ENCODE assay signal across 1 cellular context in the genomic region with DNA sequence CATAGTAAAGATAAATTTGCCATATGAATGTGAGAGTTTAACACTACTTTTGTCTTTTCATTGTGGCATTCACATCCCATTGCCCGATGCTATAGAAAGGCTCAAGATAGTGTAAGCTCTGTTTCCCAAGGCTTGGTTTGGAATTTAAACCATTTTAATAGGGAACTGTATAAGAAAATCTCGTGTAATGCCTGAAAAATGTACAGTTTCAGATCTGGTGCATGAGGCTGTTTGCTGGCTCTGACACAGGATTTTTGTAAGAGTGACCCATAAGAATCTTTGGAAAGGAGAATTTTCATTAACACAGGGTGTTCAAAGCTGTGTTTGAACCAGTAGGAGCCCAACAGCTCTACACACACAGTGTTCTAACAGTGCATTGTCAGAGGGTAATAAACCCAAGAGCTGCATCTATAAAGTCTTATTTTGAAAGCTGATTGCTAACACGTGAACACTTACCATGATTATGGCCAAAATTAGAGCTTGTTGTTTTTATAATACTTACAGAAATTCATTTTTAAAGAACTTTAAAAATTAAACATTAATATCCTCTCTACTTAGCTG.
TF ChIP-seq lines count a peak whose summit lies in the region.

No MANE protein-coding gene starts in this region.

TF ChIP-seq in IMR-90, 13 proteins besides CTCF, POLR2A, EP300 and RAD21 (continued from another document):
- TF ChIP-seq BHLHE40 (IDR thresholded peaks at IDR 0.05; ENCODE audit: low read depth, low read length) (no peak), NFE2L2 (IDR thresholded peaks at IDR 0.05; ENCODE audit: low read depth, low read length) (no peak), CHD1 (IDR thresholded peaks at IDR 0.05; ENCODE audit: low read depth, low read length) (no peak), CEBPB (IDR thresholded peaks at IDR 0.05; ENCODE audit: low read depth, low read length) (no peak), RFX5 (IDR thresholded peaks at IDR 0.05; ENCODE audit: low read depth, low read length) (no peak)
- TF ChIP-seq, protein P1, sequence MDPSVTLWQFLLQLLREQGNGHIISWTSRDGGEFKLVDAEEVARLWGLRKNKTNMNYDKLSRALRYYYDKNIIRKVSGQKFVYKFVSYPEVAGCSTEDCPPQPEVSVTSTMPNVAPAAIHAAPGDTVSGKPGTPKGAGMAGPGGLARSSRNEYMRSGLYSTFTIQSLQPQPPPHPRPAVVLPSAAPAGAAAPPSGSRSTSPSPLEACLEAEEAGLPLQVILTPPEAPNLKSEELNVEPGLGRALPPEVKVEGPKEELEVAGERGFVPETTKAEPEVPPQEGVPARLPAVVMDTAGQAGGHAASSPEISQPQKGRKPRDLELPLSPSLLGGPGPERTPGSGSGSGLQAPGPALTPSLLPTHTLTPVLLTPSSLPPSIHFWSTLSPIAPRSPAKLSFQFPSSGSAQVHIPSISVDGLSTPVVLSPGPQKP (IDR thresholded peaks at IDR 0.05; ENCODE audit: borderline replicate concordance, low read depth, low read length), result no peak
- TF ChIP-seq, protein P2, sequence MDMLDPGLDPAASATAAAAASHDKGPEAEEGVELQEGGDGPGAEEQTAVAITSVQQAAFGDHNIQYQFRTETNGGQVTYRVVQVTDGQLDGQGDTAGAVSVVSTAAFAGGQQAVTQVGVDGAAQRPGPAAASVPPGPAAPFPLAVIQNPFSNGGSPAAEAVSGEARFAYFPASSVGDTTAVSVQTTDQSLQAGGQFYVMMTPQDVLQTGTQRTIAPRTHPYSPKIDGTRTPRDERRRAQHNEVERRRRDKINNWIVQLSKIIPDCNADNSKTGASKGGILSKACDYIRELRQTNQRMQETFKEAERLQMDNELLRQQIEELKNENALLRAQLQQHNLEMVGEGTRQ (IDR thresholded peaks at IDR 0.05; ENCODE audit: low read depth, low read length), result no peak
TF ChIP-seq in IMR-90: peak in this region for 0.
